17 cellular contexts compared by ENCODE assay signal in genomic region chr4:60531790-60532189, GRCh38.
DNase-seq lines count a peak whose midpoint lies in the region; ATAC-seq and TF ChIP-seq lines count a peak whose summit lies in the region.
"Had no signal": no experiment of that assay in that cellular context is flagged by ENCODE, and none has a peak within 500 bp of the region (broad histone marks: within the 10 kb centered on the region; RNA-seq: fewer than 3 reads in every experiment).

No MANE protein-coding gene starts in this region.

- no peak overlapping the region for H2AK5ac ChIP-seq in neuronal stem cell (ENCODE audit: low read depth, low read length)

- no peaks in the 10 kb centered on the region for H3K27me3 Mint-ChIP-seq in activated naive CD8-positive, alpha-beta T cell treated with anti-CD3 and anti-CD28 coated beads for 36 hours
- H3K27me3 Mint-ChIP-seq: B cell; CD4-positive, CD25-positive, alpha-beta regulatory T cell had no signal

- no peak overlapping the region for H3K4me3 ChIP-seq in neuronal stem cell (ENCODE audit: low read length in 2 of 2)
- H3K4me3 ChIP-seq: BLaER1, HAP-1 had no signal

- H3K4ac ChIP-seq in neuronal stem cell (ENCODE audit: low read length) = no peak overlapping the region

- H3K9ac ChIP-seq in neuronal stem cell (ENCODE audit: low read depth, low read length, poor library complexity) = no peak overlapping the region
- H3K9ac ChIP-seq: BLaER1 had no signal

- no peak overlapping the region for H2BK120ac ChIP-seq in neuronal stem cell (ENCODE audit: low read depth, low read length)

- no peak overlapping the region for H4K8ac ChIP-seq in neuronal stem cell (ENCODE audit: low read depth, low read length)

- H3K36me3 Mint-ChIP-seq in activated naive CD8-positive, alpha-beta T cell treated with anti-CD3 and anti-CD28 coated beads for 36 hours = no peaks in the 10 kb centered on the region
- H3K36me3 Mint-ChIP-seq: CD4-positive, CD25-positive, alpha-beta regulatory T cell; CD8-positive, alpha-beta T cell had no signal

- H2BK15ac ChIP-seq in neuronal stem cell (ENCODE audit: low read length) = no peak overlapping the region

- DNase-seq in NCI-H82 (lab: John Stamatoyannopoulos, UW) = peak; percentile 11
- no peak for DNase-seq in NCI-H82 treated with DMSO at 0.1 percent for 48 hours (lab: John Stamatoyannopoulos, UW; ENCODE audit: unreplicated experiment)
- peak; percentile 18 to 62 for DNase-seq in foreskin keratinocyte
- no peak for DNase-seq in neuronal stem cell (ENCODE audit: low spot score)
- no peak for DNase-seq in activated naive CD8-positive, alpha-beta T cell treated with anti-CD3 and anti-CD28 coated beads for 36 hours
- DNase-seq in NCI-H1105 (lab: John Stamatoyannopoulos, UW) = no peak
- DNase-seq: CD4-positive, CD25-positive, alpha-beta regulatory T cell; CD8-positive, alpha-beta T cell; DMS153; DND-41; GOT3; HFFc6 had no signal

- no peak overlapping the region for H3K27ac ChIP-seq in foreskin keratinocyte
- H3K27ac ChIP-seq in neuronal stem cell (replicated peaks; ENCODE audit: low read length) = no peak overlapping the region
- H3K27ac ChIP-seq: 22Rv1, BLaER1, C4-2B had no signal

- no peak for TF ChIP-seq CTCF in foreskin keratinocyte (conservative IDR thresholded peaks at IDR 0.05)

- no peak overlapping the region for H3K4me2 ChIP-seq in neuronal stem cell (ENCODE audit: insufficient read depth, low read length, poor library complexity, severe bottlenecking)
- H3K4me2 ChIP-seq: BLaER1 had no signal

- H3K14ac ChIP-seq in neuronal stem cell (ENCODE audit: low read length) = no peak overlapping the region

- no peaks in the 10 kb centered on the region for H3K4me1 Mint-ChIP-seq in activated naive CD8-positive, alpha-beta T cell treated with anti-CD3 and anti-CD28 coated beads for 36 hours
- H3K4me1 Mint-ChIP-seq: B cell; CD4-positive, CD25-positive, alpha-beta regulatory T cell had no signal

- no peak for ATAC-seq in foreskin keratinocyte
- ATAC-seq: CD8-positive, alpha-beta T cell had no signal

- peaks cover 16% of the 10 kb centered on the region for H3K9me3 Mint-ChIP-seq in activated naive CD8-positive, alpha-beta T cell treated with anti-CD3 and anti-CD28 coated beads for 36 hours
- H3K9me3 Mint-ChIP-seq: HFFc6 had no signal

- no peaks in the 10 kb centered on the region for H3K79me1 ChIP-seq in neuronal stem cell (ENCODE audit: low read depth, low read length)

- no peaks in the 10 kb centered on the region for H3K27me3 ChIP-seq in foreskin keratinocyte
- no peaks in the 10 kb centered on the region for H3K27me3 ChIP-seq in neuronal stem cell (ENCODE audit: control insufficient read depth in 3 of 3, insufficient read depth in 3 of 3, low read depth in 1 of 3, low read length in 3 of 3)
- H3K27me3 ChIP-seq: BLaER1 had no signal

- peak overlapping the region; percentile 23 for H2AFZ ChIP-seq in neuronal stem cell (ENCODE audit: low read length)

- no peak overlapping the region for H2BK5ac ChIP-seq in neuronal stem cell (ENCODE audit: low read length)

- no peak overlapping the region for H3K4me3 Mint-ChIP-seq in activated naive CD8-positive, alpha-beta T cell treated with anti-CD3 and anti-CD28 coated beads for 36 hours
- H3K4me3 Mint-ChIP-seq: B cell; CD4-positive, CD25-positive, alpha-beta regulatory T cell; CD8-positive, alpha-beta T cell; HFFc6 had no signal

- H3K36me3 ChIP-seq in neuronal stem cell (replicated peaks in 1 of 2; ENCODE audit: control insufficient read depth in 2 of 2, insufficient read depth in 2 of 2, low read length in 2 of 2) = no peaks in the 10 kb centered on the region
- H3K36me3 ChIP-seq: BLaER1, HAP-1 had no signal

- no peak overlapping the region for H3K18ac ChIP-seq in neuronal stem cell (ENCODE audit: low read length)

- no peaks in the 10 kb centered on the region for H3K9me3 ChIP-seq in neuronal stem cell (replicated peaks in 1 of 2; ENCODE audit: control insufficient read depth in 2 of 2, insufficient read depth in 1 of 2, low read depth in 1 of 2, low read length in 2 of 2)
- H3K9me3 ChIP-seq: BLaER1, HAP-1 had no signal

- H3K4me1 ChIP-seq in foreskin keratinocyte = peaks cover 7% of the 10 kb centered on the region
- no peaks in the 10 kb centered on the region for H3K4me1 ChIP-seq in neuronal stem cell (ENCODE audit: control insufficient read depth in 2 of 2, insufficient read depth in 1 of 2, low read depth in 1 of 2, low read length in 2 of 2)
- H3K4me1 ChIP-seq: BLaER1 had no signal

- no peak overlapping the region for H4K91ac ChIP-seq in neuronal stem cell (ENCODE audit: low read depth, low read length, poor library complexity)

- WGBS in neuronal stem cell (ENCODE audit: extremely low coverage in 2 of 2, insufficient read length in 2 of 2, insufficient replicate concordance in 1 of 2), 2 donors = no CpG with 5 or more reads among the region's 1 CpG

- H3K23ac ChIP-seq in neuronal stem cell (ENCODE audit: low read depth, low read length, poor library complexity) = no peak overlapping the region

- H2BK12ac ChIP-seq in neuronal stem cell (ENCODE audit: low read length) = no peak overlapping the region

- H3K27ac Mint-ChIP-seq in activated naive CD8-positive, alpha-beta T cell treated with anti-CD3 and anti-CD28 coated beads for 36 hours = no peak overlapping the region
- H3K27ac Mint-ChIP-seq: B cell; CD4-positive, CD25-positive, alpha-beta regulatory T cell; CD8-positive, alpha-beta T cell; HFFc6 had no signal

Comparison
In these comparisons a context has a peak if more than half of its experiments do, and no peak if none do; other contexts are left out.
1. DNase-seq: peak in NCI-H82 (single experiment) and foreskin keratinocyte (2 of 2); none in NCI-H82 treated with DMSO at 0.1 percent for 48 hours (single experiment), neuronal stem cell (single experiment), activated naive CD8-positive, alpha-beta T cell treated with anti-CD3 and anti-CD28 coated beads for 36 hours (single experiment) and NCI-H1105 (single experiment).